ENCODE assay signal across 31 cellular contexts in genomic region chr15:89599021-89599420, GRCh38.
"Had no signal": no experiment of that assay in that cellular context is flagged by ENCODE, and none has a peak within 500 bp of the region (broad histone marks: within the 10 kb centered on the region; RNA-seq: fewer than 3 reads in every experiment).

No MANE protein-coding gene starts in this region.

- H3K4me2 ChIP-seq: hepatocyte had no signal

- H3K9me3 ChIP-seq: colonic mucosa, esophagus squamous epithelium, gastroesophageal sphincter, heart right ventricle had no signal

- H3K4me1 ChIP-seq: colonic mucosa, esophagus squamous epithelium, gastroesophageal sphincter, heart right ventricle had no signal

- H2AFZ ChIP-seq: hepatocyte had no signal

- H3K36me3 ChIP-seq: colonic mucosa, gastroesophageal sphincter had no signal

- H3K27ac ChIP-seq: cardiac muscle cell, colonic mucosa, epithelial cell of prostate, esophagus squamous epithelium, gastroesophageal sphincter, heart right ventricle, hepatocyte had no signal

- H3K79me2 ChIP-seq: hepatocyte had no signal

- ATAC-seq: activated CD4-positive, alpha-beta T cell treated with anti-CD3 and anti-CD28 coated beads for 36 hours; activated naive CD4-positive, alpha-beta T cell treated with anti-CD3 and anti-CD28 coated beads, Interleukin-2, amount 50 U/mL, for 72 hours; activated T-cell treated with anti-CD3 and anti-CD28 coated beads, Interleukin-2, amount 50 U/mL, for 72 hours; gastroesophageal sphincter; heart right ventricle; T-helper 17 cell had no signal

- H3K27me3 ChIP-seq: cardiac muscle cell, colonic mucosa, esophagus squamous epithelium, gastroesophageal sphincter, heart right ventricle, hepatocyte had no signal

- DNase-seq: activated CD4-positive, alpha-beta memory T cell treated with anti-CD3 and anti-CD28 coated beads, Interleukin-2, amount 10 ng/mL, durations not matched to agents 7 days and 5 days; activated CD4-positive, alpha-beta T cell treated with anti-CD3 and anti-CD28 coated beads for 36 hours; activated CD4-positive, alpha-beta T cell treated with anti-CD3 and anti-CD28 coated beads, Interleukin-2, amount 10 ng/mL, durations not matched to agents 7 days and 5 days; activated CD4-positive, alpha-beta T cell treated with anti-CD3 and anti-CD28 coated beads, Interleukin-2, amount 50 U/mL, for 4 hours; activated CD4-positive, CD25-positive, alpha-beta regulatory T cell; activated CD4-positive, CD25-positive, alpha-beta regulatory T cell treated with anti-CD3 and anti-CD28 coated beads, Interleukin-2, amount 50 U/mL, for 72 hours; activated CD8-positive, alpha-beta memory T cell treated with anti-CD3 and anti-CD28 coated beads, Interleukin-2, amount 50 U/mL, for 48 hours; activated gamma-delta T cell; activated naive CD4-positive, alpha-beta T cell; activated naive CD4-positive, alpha-beta T cell treated with anti-CD3 and anti-CD28 coated beads, Interleukin-2, amount 10 ng/mL, durations not matched to agents 7 days and 5 days; activated naive CD8-positive, alpha-beta T cell treated with anti-CD3 and anti-CD28 coated beads, Interleukin-2, amount 10 ng/mL, durations not matched to agents 7 days and 5 days; activated T-cell treated with anti-CD3 and anti-CD28 coated beads for 4 hours; activated T-cell treated with anti-CD3 and anti-CD28 coated beads, Interleukin-2, amount 50 U/mL, for 24 hours; activated T-cell treated with anti-CD3 and anti-CD28 coated beads, Interleukin-2, amount 50 U/mL, for 72 hours; amniotic stem cell; anterior cingulate cortex; central memory CD4-positive, alpha-beta T cell; cerebellar nuclear complex; colonic mucosa; effector CD8-positive, alpha-beta T cell; esophagus squamous epithelium; foreskin melanocyte; heart right ventricle; T-helper 1 cell; T-helper 17 cell; T1000 had no signal

- H3K4me3 ChIP-seq: cardiac muscle cell, colonic mucosa, esophagus squamous epithelium, gastroesophageal sphincter, heart right ventricle, hepatocyte had no signal
